ENCODE assay signal across 10 cellular contexts in genomic region chr7:57437581-57437980, GRCh38. TPM values are rescaled to one million over a fixed set of nuclear protein-coding genes. Genes with fewer than 3 reads are reported as not detected.
"Had no signal": no experiment of that assay in that cellular context is flagged by ENCODE, and none has a peak within 500 bp of the region (broad histone marks: within the 10 kb centered on the region; RNA-seq: fewer than 3 reads in every experiment).

No MANE protein-coding gene starts in this region.

- H3K4me2 ChIP-seq: GM23338 had no signal

- ATAC-seq: GM23338, HCT116 had no signal

- H3K4me1 Mint-ChIP-seq: GM23338, H9 had no signal

- H3K4me1 ChIP-seq: HAP-1 had no signal

- H3K4me3 ChIP-seq: GM23248, GM23338, HAP-1 had no signal

- H3K9me3 ChIP-seq: HAP-1 had no signal

- H3K27ac ChIP-seq: GM23248 had no signal

- DNase-seq: GM23248, GOT3, H7, H9, HCEC 1CT, HFFc6 had no signal

- H3K36me3 ChIP-seq: HAP-1 had no signal

- H3K27ac Mint-ChIP-seq: GM23338, H9, HFFc6 had no signal

- H2AFZ ChIP-seq: GM23248, GM23338 had no signal

- H3K9ac ChIP-seq: GM23248 had no signal

- H3K4me3 Mint-ChIP-seq: GM23338, H9, HFFc6 had no signal

RNA-seq across cellular contexts. Expression of gene ZNF716, which starts 12.4 kb away (rescaled TPM):
- total RNA-seq: GM23248, GM23338, H1, H7, H9, HFFc6 had no signal
- polyA plus RNA-seq: GM23248, GM23338, H1 had no signal
